Comparison of ENCODE assay signal across 10 cellular contexts in genomic region chr1:12158362-12159092, GRCh38. TPM values are rescaled to one million over a fixed set of nuclear protein-coding genes. Genes with fewer than 3 reads are reported as not detected.
A peak's percentile ranks its signal among the peaks of the same experiment; 100 is the strongest.
DNase-seq lines count a peak whose midpoint lies in the region; ATAC-seq and TF ChIP-seq lines count a peak whose summit lies in the region.
"Had no signal": no experiment of that assay in that cellular context is flagged by ENCODE, and none has a peak within 500 bp of the region (broad histone marks: within the 10 kb centered on the region; RNA-seq: fewer than 3 reads in every experiment).

No MANE protein-coding gene starts in this region.

- no peak for TF ChIP-seq POLR2A in HCT116 (IDR thresholded peaks at IDR 0.05; ENCODE audit: borderline replicate concordance, extremely low read depth, insufficient read depth, insufficient read length)

- peak overlapping the region; percentile 20 to 23 for H3K4me3 ChIP-seq in CD4-positive, alpha-beta memory T cell (ENCODE audit: low read length in 2 of 2)
- H3K4me3 ChIP-seq in HCT116 (replicated peaks in 1 of 2; ENCODE audit: low read depth in 1 of 2, low read length in 2 of 2): no peak overlapping the region
- peak overlapping the region; percentile 16 for H3K4me3 ChIP-seq in naive thymus-derived CD4-positive, alpha-beta T cell (ENCODE audit: low read length)
- no peak overlapping the region for H3K4me3 ChIP-seq in MG63
- H3K4me3 ChIP-seq: colonic mucosa had no signal

- no peak overlapping the region for H3K9ac ChIP-seq in HCT116 (ENCODE audit: low read length)

- H3K9me3 ChIP-seq in CD4-positive, alpha-beta memory T cell (ENCODE audit: control insufficient read depth in 1 of 2, low read length in 2 of 2): no peaks in the 10 kb centered on the region
- H3K9me3 ChIP-seq in HCT116 (ENCODE audit: control insufficient read depth in 1 of 2, insufficient read depth in 1 of 2, low read depth in 1 of 2, low read length in 2 of 2): no peaks in the 10 kb centered on the region
- H3K9me3 ChIP-seq in naive thymus-derived CD4-positive, alpha-beta T cell (ENCODE audit: control insufficient read depth in 2 of 3, low read length in 3 of 3): no peaks in the 10 kb centered on the region
- no peaks in the 10 kb centered on the region for H3K9me3 ChIP-seq in MG63
- H3K9me3 ChIP-seq: colonic mucosa had no signal

- no peaks in the 10 kb centered on the region for H3K27me3 ChIP-seq in CD4-positive, alpha-beta memory T cell (ENCODE audit: insufficient read depth, low read length)
- no peaks in the 10 kb centered on the region for H3K27me3 ChIP-seq in HCT116 (ENCODE audit: insufficient read depth, low read length)
- H3K27me3 ChIP-seq in naive thymus-derived CD4-positive, alpha-beta T cell (ENCODE audit: control insufficient read depth in 2 of 2, insufficient read depth in 2 of 2, low read length in 2 of 2): no peaks in the 10 kb centered on the region
- no peaks in the 10 kb centered on the region for H3K27me3 ChIP-seq in MG63
- H3K27me3 ChIP-seq: colonic mucosa had no signal

- H3K4me1 ChIP-seq in CD4-positive, alpha-beta memory T cell (ENCODE audit: insufficient read depth, low read length): peaks cover 93% of the 10 kb centered on the region
- H3K4me1 ChIP-seq in HCT116 (ENCODE audit: control insufficient read depth in 1 of 2, insufficient read depth in 2 of 2, low read length in 2 of 2): peaks cover 44 to 65% of the 10 kb centered on the region in 2 experiments
- H3K4me1 ChIP-seq in naive thymus-derived CD4-positive, alpha-beta T cell (ENCODE audit: control insufficient read depth in 2 of 2, insufficient read depth in 2 of 2, low read length in 2 of 2): peaks cover 51 to 59% of the 10 kb centered on the region in 2 donors

- no peaks in the 10 kb centered on the region for H3K9me2 ChIP-seq in HCT116 (ENCODE audit: insufficient read depth)

- peak in 1 of 5 donors; percentile 62 for DNase-seq in CD4-positive, alpha-beta memory T cell
- no peak for DNase-seq in HCT116 (ENCODE audit: low read depth, low spot score)
- peak; percentile 62 for DNase-seq in activated naive CD4-positive, alpha-beta T cell treated with anti-CD3 and anti-CD28 coated beads, Interleukin-2, amount 10 ng/mL, durations not matched to agents 7 days and 5 days
- no peak for DNase-seq in naive thymus-derived CD4-positive, alpha-beta T cell
- DNase-seq in MG63: no peak
- no peak for DNase-seq in A172 (ENCODE audit: low spot score)
- DNase-seq: colonic mucosa, HCEC 1CT, RPMI8226 had no signal

- POLR2A ChIA-PET in CD4-positive, alpha-beta memory T cell (lab: Charles Lee; ENCODE audit: partially characterized antibody): interaction anchor here (1.5 to 50.6 kb wide), 4 partner anchors 8 to 52 kb away, joined by 3 to 1713 read pairs (median 888); partner anchors contain the start of gene TNFRSF1B
- POLR2A ChIA-PET in HCT116 (lab: Charles Lee): interaction anchor here (0.9 kb wide), 1 partner anchor 10 kb away, joined by 4 read pairs; no protein-coding TSS in a partner anchor
- POLR2A ChIA-PET in naive thymus-derived CD4-positive, alpha-beta T cell (lab: Charles Lee): interaction anchor here (5.0 kb wide), 1 partner anchor 7 kb away, joined by 76 read pairs; no protein-coding TSS in a partner anchor

- BruUV-seq in HCT116 (replicated peaks; lab: Mats Ljungman, UMichigan): no TSS peak

- no peak for TF ChIP-seq CTCF in HCT116 (IDR thresholded peaks at IDR 0.05 in 2 of 3, conservative IDR thresholded peaks at IDR 0.05 in 1 of 3; ENCODE audit: borderline replicate concordance in 1 of 3, insufficient read depth in 1 of 3, low read depth in 2 of 3, low read length in 2 of 3)

- no peaks in the 10 kb centered on the region for H3K27me3 Mint-ChIP-seq in CD4-positive, alpha-beta memory T cell
- H3K27me3 Mint-ChIP-seq in activated naive CD4-positive, alpha-beta T cell treated with anti-CD3 and anti-CD28 coated beads, Interleukin-2, amount 10 ng/mL, durations not matched to agents 7 days and 5 days: no peaks in the 10 kb centered on the region
- no peaks in the 10 kb centered on the region for H3K27me3 Mint-ChIP-seq in naive thymus-derived CD4-positive, alpha-beta T cell

- H3K27ac ChIP-seq in CD4-positive, alpha-beta memory T cell (ENCODE audit: low read depth, low read length): peak overlapping the region; percentile 55
- H3K27ac ChIP-seq in HCT116 (ENCODE audit: low read depth, low read length): no peak overlapping the region
- no peak overlapping the region for H3K27ac ChIP-seq in naive thymus-derived CD4-positive, alpha-beta T cell (ENCODE audit: low read depth, low read length)
- H3K27ac ChIP-seq: colonic mucosa had no signal

- CTCF ChIA-PET in CD4-positive, alpha-beta memory T cell (lab: Charles Lee; ENCODE audit: partially characterized antibody): interaction anchor here (1.8 to 2.4 kb wide), 2 partner anchors 10 kb away, joined by 4 to 7 read pairs; no protein-coding TSS in a partner anchor
- CTCF ChIA-PET in HCT116 (lab: Charles Lee): no interaction called here
- CTCF ChIA-PET in activated naive CD4-positive, alpha-beta T cell treated with anti-CD3 and anti-CD28 coated beads, Interleukin-2, amount 10 ng/mL, durations not matched to agents 7 days and 5 days (lab: Charles Lee): no interaction called here
- CTCF ChIA-PET in naive thymus-derived CD4-positive, alpha-beta T cell (lab: Charles Lee): no interaction called here

- peaks cover 0 to 4% (median 0%) of the 10 kb centered on the region in 8 donors for H3K9me3 Mint-ChIP-seq in CD4-positive, alpha-beta memory T cell
- peaks cover 2% of the 10 kb centered on the region for H3K9me3 Mint-ChIP-seq in activated naive CD4-positive, alpha-beta T cell treated with anti-CD3 and anti-CD28 coated beads, Interleukin-2, amount 10 ng/mL, durations not matched to agents 7 days and 5 days
- peaks cover 0 to 2% (median 0%) of the 10 kb centered on the region in 11 donors for H3K9me3 Mint-ChIP-seq in naive thymus-derived CD4-positive, alpha-beta T cell

- no peak for ATAC-seq in HCT116
- no peak for ATAC-seq in naive thymus-derived CD4-positive, alpha-beta T cell
- ATAC-seq in HG02973 (IDR thresholded peaks at IDR 0.05; ENCODE audit: unreplicated experiment): no peak

- no peak overlapping the region for H2AFZ ChIP-seq in HCT116 (ENCODE audit: low read depth, low read length, poor library complexity, severe bottlenecking)

- no peaks in the 10 kb centered on the region for H4K20me1 ChIP-seq in HCT116 (ENCODE audit: insufficient read depth)

- H3K36me3 ChIP-seq in CD4-positive, alpha-beta memory T cell (ENCODE audit: insufficient read depth, low read length): no peaks in the 10 kb centered on the region
- no peaks in the 10 kb centered on the region for H3K36me3 ChIP-seq in HCT116 (ENCODE audit: control insufficient read depth in 1 of 2, insufficient read depth in 2 of 2, low read length in 2 of 2)
- H3K36me3 ChIP-seq in naive thymus-derived CD4-positive, alpha-beta T cell (ENCODE audit: control insufficient read depth in 2 of 3, insufficient read depth in 3 of 3, low read length in 3 of 3): no peaks in the 10 kb centered on the region
- H3K36me3 ChIP-seq in MG63: no peaks in the 10 kb centered on the region
- H3K36me3 ChIP-seq: colonic mucosa had no signal

- RAD21 ChIA-PET in HCT116 (lab: Charles Lee; ENCODE audit: low non-redundant PET in 1 of 2, low total read pairs in 2 of 2, uncharacterized antibody in 2 of 2, unreplicated experiment in 2 of 2): no interaction called here

- H3K36me3 Mint-ChIP-seq in CD4-positive, alpha-beta memory T cell: no peaks in the 10 kb centered on the region
- peaks cover 8% of the 10 kb centered on the region for H3K36me3 Mint-ChIP-seq in activated naive CD4-positive, alpha-beta T cell treated with anti-CD3 and anti-CD28 coated beads, Interleukin-2, amount 10 ng/mL, durations not matched to agents 7 days and 5 days
- peaks cover 0 to 11% (median 0%) of the 10 kb centered on the region in 5 donors for H3K36me3 Mint-ChIP-seq in naive thymus-derived CD4-positive, alpha-beta T cell

- H3K79me2 ChIP-seq in HCT116 (ENCODE audit: insufficient read depth, low read length): no peaks in the 10 kb centered on the region

- H3K4me1 Mint-ChIP-seq in CD4-positive, alpha-beta memory T cell: peaks cover 63 to 90% (median 79%) of the 10 kb centered on the region in 4 donors
- H3K4me1 Mint-ChIP-seq in activated naive CD4-positive, alpha-beta T cell treated with anti-CD3 and anti-CD28 coated beads, Interleukin-2, amount 10 ng/mL, durations not matched to agents 7 days and 5 days: peaks cover 90% of the 10 kb centered on the region
- peaks cover 69 to 82% (median 78%) of the 10 kb centered on the region in 7 donors for H3K4me1 Mint-ChIP-seq in naive thymus-derived CD4-positive, alpha-beta T cell

- intact Hi-C loops in CD4-positive, alpha-beta memory T cell (cut with micrococcal nuclease): loop anchor here (1.0 to 2.0 kb wide), 2 partner anchors 8 to 14 kb away; no protein-coding TSS in a partner anchor
- intact Hi-C loops in HCT116 (cut with micrococcal nuclease): no loop called here
- intact Hi-C loops in naive thymus-derived CD4-positive, alpha-beta T cell (cut with micrococcal nuclease): loop anchor here (1.0 to 10.0 kb wide), 2 partner anchors 8 to 276 kb away; no protein-coding TSS in a partner anchor

- no peak for TF ChIP-seq RAD21 in HCT116 (IDR thresholded peaks at IDR 0.05; ENCODE audit: low read depth)

- peak overlapping the region; percentile 53 to 90 (median 78) for H3K4me3 Mint-ChIP-seq in CD4-positive, alpha-beta memory T cell
- H3K4me3 Mint-ChIP-seq in activated naive CD4-positive, alpha-beta T cell treated with anti-CD3 and anti-CD28 coated beads, Interleukin-2, amount 10 ng/mL, durations not matched to agents 7 days and 5 days: peak overlapping the region; percentile 62
- peak overlapping the region; percentile 36 to 80 (median 69) for H3K4me3 Mint-ChIP-seq in naive thymus-derived CD4-positive, alpha-beta T cell

- peak overlapping the region; percentile 88 to 99 (median 95) for H3K27ac Mint-ChIP-seq in CD4-positive, alpha-beta memory T cell
- peak overlapping the region; percentile 98 for H3K27ac Mint-ChIP-seq in activated naive CD4-positive, alpha-beta T cell treated with anti-CD3 and anti-CD28 coated beads, Interleukin-2, amount 10 ng/mL, durations not matched to agents 7 days and 5 days
- peak overlapping the region; percentile 72 to 97 (median 84) for H3K27ac Mint-ChIP-seq in naive thymus-derived CD4-positive, alpha-beta T cell

- peak overlapping the region; percentile 15; the same call in 1 of the 2 replicates for H3K4me2 ChIP-seq in HCT116 (ENCODE audit: low read length)

TF ChIP-seq in HCT116, 20 proteins besides CTCF, POLR2A, EP300 and RAD21:
- TF ChIP-seq CEBPB (IDR thresholded peaks at IDR 0.05; ENCODE audit: low read depth): no peak

RNA-seq across cellular contexts. Expression of gene TNFRSF1B, which starts 8.3 kb away (rescaled TPM):
- 100 to 1,000 TPM; 111 TPM for total RNA-seq in CD4-positive, alpha-beta memory T cell
- polyA plus RNA-seq in CD4-positive, alpha-beta memory T cell: 100 to 1,000 TPM; 150 to 201 TPM
- total RNA-seq in HCT116 (2021; ENCODE audit: unreplicated experiment): 0.61 TPM
- polyA plus RNA-seq in HCT116 (2012): 0.12 and 0.14 TPM in 2 replicates
- 100 to 1,000 TPM in 2 of 5 experiments, 10 to 100 TPM in 3; 38.6 to 278 (median 60.3) TPM for total RNA-seq in naive thymus-derived CD4-positive, alpha-beta T cell
- 10 to 100 TPM; 30.1 to 48.2 TPM for polyA plus RNA-seq in naive thymus-derived CD4-positive, alpha-beta T cell
- 2.5 and 3.9 TPM in 2 replicates for total RNA-seq in MG63 (2014; rRNA removed; shearing (Covaris generic); ENCODE audit: low replicate concordance)
- total RNA-seq in A172 (2014; rRNA removed; shearing (Covaris generic)): not detected in 2 replicates

Comparison
In these comparisons a context has a peak if more than half of its experiments do, and no peak if none do; other contexts are left out.
1. H3K4me3 ChIP-seq: peak in CD4-positive, alpha-beta memory T cell (2 of 2) and naive thymus-derived CD4-positive, alpha-beta T cell (single experiment); none in HCT116 (0 of 2) and MG63 (single experiment).
2. Peak in every context shown above with its lines, with median percentiles within 50 percentile points of each other: H3K27ac Mint-ChIP-seq and H3K4me3 Mint-ChIP-seq.